Comparison of ENCODE assay signal across 8 cellular contexts in the genomic region with DNA sequence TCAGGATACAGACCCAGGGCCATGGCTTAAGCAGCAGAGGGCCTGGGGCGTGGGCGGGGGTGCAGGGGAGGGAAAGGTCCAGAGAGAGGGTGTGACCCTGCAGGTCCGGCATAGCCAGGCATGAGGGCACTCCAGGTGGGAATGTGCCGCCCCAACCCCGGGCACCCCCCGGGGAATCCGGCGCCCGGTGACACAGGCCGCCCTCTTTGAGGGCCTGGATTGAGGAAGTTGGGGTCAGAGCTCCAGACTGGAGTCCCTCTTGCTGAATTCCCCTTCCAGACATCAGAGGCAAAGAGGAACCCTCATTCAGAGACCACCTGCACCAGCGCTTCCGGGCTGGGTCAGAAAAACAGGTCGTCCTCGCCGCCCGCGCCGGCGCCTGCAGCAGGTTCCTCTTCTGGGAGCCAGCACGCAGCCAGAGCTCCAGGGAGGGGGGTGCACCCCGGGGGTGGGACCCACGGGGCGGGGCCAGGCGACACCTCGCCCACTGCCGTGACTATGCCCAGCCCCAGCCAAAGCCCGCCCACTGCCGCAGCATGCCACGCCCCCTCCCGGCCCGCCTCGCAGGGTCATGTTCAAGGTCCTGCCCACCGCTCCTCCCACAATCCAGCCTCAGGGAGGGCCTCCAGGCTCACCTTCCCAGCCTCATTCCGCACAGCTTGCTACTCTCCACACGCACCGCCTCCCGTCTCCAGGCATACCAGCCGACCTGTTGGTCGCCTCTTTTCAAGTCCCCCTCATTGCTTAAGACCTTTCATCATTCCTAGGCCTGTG.
DNase-seq lines count a peak whose midpoint lies in the region; TF ChIP-seq lines count a peak whose summit lies in the region.

No MANE protein-coding gene starts in this region.

- peak; percentile 96 for DNase-seq in GDM1 (lab: John Stamatoyannopoulos, UW)
- DNase-seq in HAP-1 (ENCODE audit: low spot score in 2 of 2): peak; percentile 90 to 99
- peak; percentile 84 for DNase-seq in NCI-H128 (lab: John Stamatoyannopoulos, UW; ENCODE audit: unreplicated experiment)
- DNase-seq in activated CD4-positive, alpha-beta T cell treated with anti-CD3 and anti-CD28 coated beads for 1 hour: peak; percentile 41
- DNase-seq in colonic mucosa: peak; percentile 100
- DNase-seq in lower leg skin (ENCODE audit: low spot score in 2 of 2): peak; percentile 89 to 98
- DNase-seq in stimulated activated CD4-positive, alpha-beta T cell treated with anti-CD3 and anti-CD28 coated beads, Interleukin-4, amount 100 ng/mL, for 48 hours (ENCODE audit: low read depth in 2 of 2): peak; percentile 74 to 78
- no peak for DNase-seq in NCI-H524 treated with DMSO at 0.1 percent for 48 hours (lab: John Stamatoyannopoulos, UW)

- H3K4me3 ChIP-seq in HAP-1 (peak overlapping the region; percentile 17; the same call in 1 of the 2 replicates), colonic mucosa (peak overlapping the region; percentile 27), lower leg skin (ENCODE audit: low read depth, poor library complexity, severe bottlenecking) (no peak overlapping the region)

- TF ChIP-seq CTCF in colonic mucosa (IDR thresholded peaks at IDR 0.05) (no peak), lower leg skin (IDR thresholded peaks at IDR 0.05) (peak in 1 of 3 donors; percentile 90)

- 31 to 66% methylated on average over 22 to 39 of the region's 39 CpGs for WGBS in lower leg skin, 2 donors

- H3K27ac ChIP-seq in colonic mucosa: peak overlapping the region; percentile 51

- no peaks in the 10 kb centered on the region for H3K9me3 ChIP-seq in HAP-1
- H3K9me3 ChIP-seq in colonic mucosa: no peaks in the 10 kb centered on the region

- H3K36me3 ChIP-seq in HAP-1 (replicated peaks): no peaks in the 10 kb centered on the region
- no peaks in the 10 kb centered on the region for H3K36me3 ChIP-seq in colonic mucosa

- in situ Hi-C loops in HAP-1 (cut with MboI; ENCODE audit: low sequenced_read_pairs): no loop called here

- intact Hi-C loops in colonic mucosa (cut with DNase I): no loop called here
- intact Hi-C loops in lower leg skin (cut with DNase I; ENCODE audit: low total_unique reads): no loop called here

- no peak for TF ChIP-seq POLR2A in lower leg skin (IDR thresholded peaks at IDR 0.05)

- peak overlapping the region; percentile 62 to 78 for H3K9ac ChIP-seq in colonic mucosa (ENCODE audit: low read depth in 2 of 2, low read length in 2 of 2)

- H3K27me3 ChIP-seq in HAP-1 (ENCODE audit: low read depth) (no peaks in the 10 kb centered on the region), colonic mucosa (no peaks in the 10 kb centered on the region)

- H3K4me1 ChIP-seq in HAP-1 (peaks cover 11% of the 10 kb centered on the region), colonic mucosa (peaks cover 5% of the 10 kb centered on the region)
